8 cellular contexts compared by ENCODE assay signal in genomic region chr5:134547579-134547978, GRCh38. TPM values are rescaled to one million over a fixed set of nuclear protein-coding genes. Genes with fewer than 3 reads are reported as not detected.
DNase-seq lines count a peak whose midpoint lies in the region; ATAC-seq and TF ChIP-seq lines count a peak whose summit lies in the region.

No MANE protein-coding gene starts in this region.

- POLR2A ChIA-PET in activated CD8-positive, alpha-beta T cell treated with anti-CD3 and anti-CD28 coated beads for 36 hours (lab: Charles Lee), result interaction anchor here (1.0 to 2.7 kb wide), 7 partner anchors 8 to 176 kb away, joined by 3 to 11 read pairs (median 5); partner anchors contain the start of genes CDKN2AIPNL, JADE2 and UBE2B
- POLR2A ChIA-PET in activated CD8-positive, alpha-beta T cell treated with anti-CD3 and anti-CD28 coated beads, Interleukin-2, amount 10 ng/mL, durations not matched to agents 7 days and 5 days (lab: Charles Lee), result no interaction called here

- H3K36me3 ChIP-seq in left ventricle myocardium inferior, result peaks cover 21% of the 10 kb centered on the region

- intact Hi-C loops in activated CD8-positive, alpha-beta T cell treated with anti-CD3 and anti-CD28 coated beads for 36 hours (cut with micrococcal nuclease), result no loop called here
- intact Hi-C loops in left ventricle myocardium inferior (cut with micrococcal nuclease), result no loop called here

- H3K4me1 ChIP-seq in left ventricle myocardium inferior, result peaks cover 94% of the 10 kb centered on the region

- H3K36me3 Mint-ChIP-seq in activated CD8-positive, alpha-beta T cell treated with anti-CD3 and anti-CD28 coated beads for 36 hours (ENCODE audit: low read depth), result peaks cover 49% of the 10 kb centered on the region
- H3K36me3 Mint-ChIP-seq in activated CD8-positive, alpha-beta T cell treated with anti-CD3 and anti-CD28 coated beads, Interleukin-2, amount 10 ng/mL, durations not matched to agents 7 days and 5 days (ENCODE audit: low read depth), result peaks cover 44% of the 10 kb centered on the region
- H3K36me3 Mint-ChIP-seq in activated T-helper 17 cell treated with anti-CD3 and anti-CD28 coated beads, Interleukin-2, amount 50 U/mL, for 72 hours (ENCODE audit: low read depth), result peaks cover 80% of the 10 kb centered on the region

- H3K4me3 ChIP-seq in left ventricle myocardium inferior, result no peak overlapping the region

- H3K9me3 ChIP-seq in left ventricle myocardium inferior (replicated peaks), result no peaks in the 10 kb centered on the region

- H3K9me3 Mint-ChIP-seq in activated CD8-positive, alpha-beta T cell treated with anti-CD3 and anti-CD28 coated beads for 36 hours, result no peaks in the 10 kb centered on the region
- H3K9me3 Mint-ChIP-seq in activated CD8-positive, alpha-beta T cell treated with anti-CD3 and anti-CD28 coated beads, Interleukin-2, amount 10 ng/mL, durations not matched to agents 7 days and 5 days (ENCODE audit: insufficient read depth), result no peaks in the 10 kb centered on the region
- no peaks in the 10 kb centered on the region for H3K9me3 Mint-ChIP-seq in activated T-helper 17 cell treated with anti-CD3 and anti-CD28 coated beads, Interleukin-2, amount 50 U/mL, for 72 hours

- H3K27ac ChIP-seq in left ventricle myocardium inferior (replicated peaks), result peak overlapping the region; percentile 39

- no peak for ATAC-seq in activated CD8-positive, alpha-beta T cell treated with anti-CD3 and anti-CD28 coated beads for 36 hours
- no peak for ATAC-seq in activated CD8-positive, alpha-beta T cell treated with anti-CD3 and anti-CD28 coated beads, Interleukin-2, amount 10 ng/mL, durations not matched to agents 7 days and 5 days
- ATAC-seq in activated T-helper 17 cell treated with anti-CD3 and anti-CD28 coated beads, Interleukin-2, amount 50 U/mL, for 72 hours (replicated peaks), result no peak
- ATAC-seq in HG03460 (IDR thresholded peaks at IDR 0.05; ENCODE audit: unreplicated experiment), result no peak

- no peaks in the 10 kb centered on the region for H3K27me3 ChIP-seq in left ventricle myocardium inferior (ENCODE audit: low read depth)

- no peak overlapping the region for H3K4me3 Mint-ChIP-seq in activated CD8-positive, alpha-beta T cell treated with anti-CD3 and anti-CD28 coated beads for 36 hours
- H3K4me3 Mint-ChIP-seq in activated CD8-positive, alpha-beta T cell treated with anti-CD3 and anti-CD28 coated beads, Interleukin-2, amount 10 ng/mL, durations not matched to agents 7 days and 5 days, result no peak overlapping the region
- H3K4me3 Mint-ChIP-seq in activated T-helper 17 cell treated with anti-CD3 and anti-CD28 coated beads, Interleukin-2, amount 50 U/mL, for 72 hours, result peak overlapping the region; percentile 50

- CTCF ChIA-PET in activated CD8-positive, alpha-beta T cell treated with anti-CD3 and anti-CD28 coated beads for 36 hours (lab: Charles Lee), result interaction anchor here (0.6 to 1.0 kb wide), 2 partner anchors 8 to 40 kb away, joined by 3 to 7 read pairs; no protein-coding TSS in a partner anchor
- CTCF ChIA-PET in activated CD8-positive, alpha-beta T cell treated with anti-CD3 and anti-CD28 coated beads, Interleukin-2, amount 10 ng/mL, durations not matched to agents 7 days and 5 days (lab: Charles Lee), result interaction anchor here (1.1 to 5.2 kb wide), 4 partner anchors 8 to 357 kb away, joined by 3 to 23 read pairs (median 7); partner anchors contain the start of gene PCBD2

- in situ Hi-C loops in GM13977 (cut with MboI; ENCODE audit: low pct_unique_long_range_greater_than_20kb, low sequenced_read_pairs, unreplicated experiment), result no loop called here

- no peak for TF ChIP-seq CTCF in activated CD8-positive, alpha-beta T cell treated with anti-CD3 and anti-CD28 coated beads for 36 hours (IDR thresholded peaks at IDR 0.05)
- TF ChIP-seq CTCF in left ventricle myocardium inferior (IDR thresholded peaks at IDR 0.05; ENCODE audit: borderline replicate concordance) (no peak), GM13977 (IDR thresholded peaks at IDR 0.05; ENCODE audit: extremely low read depth, insufficient read depth, missing control alignments) (no peak)

- no peak for DNase-seq in activated CD8-positive, alpha-beta T cell treated with anti-CD3 and anti-CD28 coated beads for 36 hours
- no peak for DNase-seq in activated CD8-positive, alpha-beta T cell treated with anti-CD3 and anti-CD28 coated beads, Interleukin-2, amount 10 ng/mL, durations not matched to agents 7 days and 5 days
- peak; percentile 33 for DNase-seq in left ventricle myocardium inferior
- DNase-seq in superior temporal gyrus (ENCODE audit: extremely low spot score), result peak; percentile 51
- no peak for DNase-seq in effector CD8-positive, alpha-beta T cell (lab: John Stamatoyannopoulos, UW)
- no peak for DNase-seq in GM13977 (ENCODE audit: low spot score)

- peak overlapping the region; percentile 60 for H3K27ac Mint-ChIP-seq in activated CD8-positive, alpha-beta T cell treated with anti-CD3 and anti-CD28 coated beads for 36 hours
- no peak overlapping the region for H3K27ac Mint-ChIP-seq in activated CD8-positive, alpha-beta T cell treated with anti-CD3 and anti-CD28 coated beads, Interleukin-2, amount 10 ng/mL, durations not matched to agents 7 days and 5 days
- peak overlapping the region; percentile 89 for H3K27ac Mint-ChIP-seq in activated T-helper 17 cell treated with anti-CD3 and anti-CD28 coated beads, Interleukin-2, amount 50 U/mL, for 72 hours

- no peaks in the 10 kb centered on the region for H3K27me3 Mint-ChIP-seq in activated CD8-positive, alpha-beta T cell treated with anti-CD3 and anti-CD28 coated beads for 36 hours
- no peaks in the 10 kb centered on the region for H3K27me3 Mint-ChIP-seq in activated CD8-positive, alpha-beta T cell treated with anti-CD3 and anti-CD28 coated beads, Interleukin-2, amount 10 ng/mL, durations not matched to agents 7 days and 5 days (ENCODE audit: low read depth)
- H3K27me3 Mint-ChIP-seq in activated T-helper 17 cell treated with anti-CD3 and anti-CD28 coated beads, Interleukin-2, amount 50 U/mL, for 72 hours, result no peaks in the 10 kb centered on the region

- peaks cover 72% of the 10 kb centered on the region for H3K4me1 Mint-ChIP-seq in activated CD8-positive, alpha-beta T cell treated with anti-CD3 and anti-CD28 coated beads for 36 hours (ENCODE audit: low read depth)
- peaks cover 45% of the 10 kb centered on the region for H3K4me1 Mint-ChIP-seq in activated CD8-positive, alpha-beta T cell treated with anti-CD3 and anti-CD28 coated beads, Interleukin-2, amount 10 ng/mL, durations not matched to agents 7 days and 5 days (ENCODE audit: low read depth)
- H3K4me1 Mint-ChIP-seq in activated T-helper 17 cell treated with anti-CD3 and anti-CD28 coated beads, Interleukin-2, amount 50 U/mL, for 72 hours, result peaks cover 30% of the 10 kb centered on the region

RNA-seq across cellular contexts. Expression of gene JADE2, which starts 22.1 kb away (rescaled TPM):
- total RNA-seq in activated CD8-positive, alpha-beta T cell treated with anti-CD3 and anti-CD28 coated beads for 36 hours, result 10 to 100 TPM; 58.7 to 61.2 TPM
- 10 to 100 TPM; 79.9 to 86.0 TPM for total RNA-seq in activated CD8-positive, alpha-beta T cell treated with anti-CD3 and anti-CD28 coated beads, Interleukin-2, amount 10 ng/mL, durations not matched to agents 7 days and 5 days
- total RNA-seq in activated T-helper 17 cell treated with anti-CD3 and anti-CD28 coated beads, Interleukin-2, amount 50 U/mL, for 72 hours, result 10 to 100 TPM; 75.3 to 93.3 TPM
- total RNA-seq in left ventricle myocardium inferior, result 26.3 TPM

Comparison
In these comparisons a context has a peak if more than half of its experiments do, and no peak if none do; other contexts are left out.
1. DNase-seq: peak in left ventricle myocardium inferior (single experiment) and superior temporal gyrus (single experiment); none in activated CD8-positive, alpha-beta T cell treated with anti-CD3 and anti-CD28 coated beads for 36 hours (single experiment), activated CD8-positive, alpha-beta T cell treated with anti-CD3 and anti-CD28 coated beads, Interleukin-2, amount 10 ng/mL, durations not matched to agents 7 days and 5 days (single experiment), effector CD8-positive, alpha-beta T cell (single experiment) and GM13977 (single experiment).